Comparison of ENCODE assay signal across 17 cellular contexts in the genomic region with DNA sequence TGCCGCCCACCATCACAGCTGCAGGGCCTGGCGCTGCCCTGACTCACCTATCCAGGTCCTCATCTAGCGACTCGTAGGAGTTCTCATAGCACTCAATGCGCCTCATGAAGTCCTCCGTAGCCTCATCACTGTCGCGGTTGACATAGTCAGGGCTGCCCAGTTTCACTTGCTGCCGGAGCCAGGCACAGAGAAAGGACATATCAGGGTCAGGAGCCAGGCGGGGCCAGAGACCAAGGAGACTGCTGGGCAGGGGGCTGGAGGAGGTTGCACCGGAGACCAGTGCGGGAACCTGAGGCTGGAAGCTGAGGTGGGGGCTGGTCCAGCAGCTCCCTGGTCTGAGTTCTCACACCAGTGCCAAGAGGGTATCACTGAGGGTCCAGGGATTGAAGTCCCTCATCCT. TPM values are rescaled to one million over a fixed set of nuclear protein-coding genes. Genes with fewer than 3 reads are reported as not detected.
DNase-seq lines count a peak whose midpoint lies in the region; ATAC-seq, FAIRE-seq and TF ChIP-seq lines count a peak whose summit lies in the region.
"Had no signal": no experiment of that assay in that cellular context is flagged by ENCODE, and none has a peak within 500 bp of the region (broad histone marks: within the 10 kb centered on the region; RNA-seq: fewer than 3 reads in every experiment).

No MANE protein-coding gene starts in this region.

- no peak overlapping the region for H3K4ac ChIP-seq in mesenchymal stem cell (ENCODE audit: low read depth in 1 of 2, low read length in 2 of 2)

- peaks cover 7% of the 10 kb centered on the region for H3K79me1 ChIP-seq in mesenchymal stem cell (replicated peaks; ENCODE audit: low read length, poor library complexity, severe bottlenecking)

- peaks cover 4% of the 10 kb centered on the region for H3K9me1 ChIP-seq in K562 (ENCODE audit: control insufficient read depth, insufficient read depth, low read length)

- no peaks in the 10 kb centered on the region for H3K9me3 Mint-ChIP-seq in endothelial cell (ENCODE audit: unreplicated experiment)
- H3K9me3 Mint-ChIP-seq: CD4-positive, CD25-positive, alpha-beta regulatory T cell; HFFc6 had no signal

- H3K27me3 Mint-ChIP-seq in endothelial cell (ENCODE audit: unreplicated experiment), result peaks cover 2% of the 10 kb centered on the region
- H3K27me3 Mint-ChIP-seq: CD4-positive, CD25-positive, alpha-beta regulatory T cell had no signal

- H3K4me1 ChIP-seq in OCI-LY7 (ENCODE audit: insufficient read depth, low read length, poor library complexity, severe bottlenecking) (no peaks in the 10 kb centered on the region), K562 (replicated peaks in 1 of 2; ENCODE audit: control insufficient read depth in 2 of 2, insufficient read depth in 2 of 2, low read length in 2 of 2) (no peaks in the 10 kb centered on the region), mesenchymal stem cell (ENCODE audit: control insufficient read depth, insufficient read depth, low read depth, low read length) (peaks cover 6% of the 10 kb centered on the region)
- H3K4me1 ChIP-seq: HAP-1 had no signal

- no peak overlapping the region for H2BK15ac ChIP-seq in mesenchymal stem cell (ENCODE audit: low read depth, poor library complexity, severe bottlenecking)

- no peak overlapping the region for H2AFZ ChIP-seq in OCI-LY7 (ENCODE audit: low read length)
- no peak overlapping the region for H2AFZ ChIP-seq in K562 (ENCODE audit: low read depth, low read length)
- H2AFZ ChIP-seq in mesenchymal stem cell (ENCODE audit: low read depth, low read length), result no peak overlapping the region
- H2AFZ ChIP-seq: GM23248 had no signal

- H2BK12ac ChIP-seq in mesenchymal stem cell (ENCODE audit: low read length in 2 of 2), result no peak overlapping the region

- H2BK5ac ChIP-seq in mesenchymal stem cell (ENCODE audit: low read depth, low read length, poor library complexity, severe bottlenecking), result no peak overlapping the region

- H4K8ac ChIP-seq in mesenchymal stem cell (ENCODE audit: low read length), result no peak overlapping the region

- no peaks in the 10 kb centered on the region for H3K9me2 ChIP-seq in OCI-LY7 (ENCODE audit: insufficient read depth, low read length)

- H3K4me3 Mint-ChIP-seq in endothelial cell (ENCODE audit: unreplicated experiment), result no peak overlapping the region
- H3K4me3 Mint-ChIP-seq: CD4-positive, CD25-positive, alpha-beta regulatory T cell; HFFc6 had no signal

- no peak for TF ChIP-seq POLR2A in K562 (conservative IDR thresholded peaks at IDR 0.05)

- intact Hi-C loops in OCI-LY7 (cut with micrococcal nuclease; ENCODE audit: unreplicated experiment) (no loop called here), K562 (cut with micrococcal nuclease) (no loop called here)

- CTCF ChIA-PET in OCI-LY7 (lab: Charles Lee; ENCODE audit: unreplicated experiment) (no interaction called here), K562 (lab: Yijun Ruan, JAX; ENCODE audit: low intra/inter-chr PET ratio) (no interaction called here)

- no peak overlapping the region for H2BK120ac ChIP-seq in mesenchymal stem cell (ENCODE audit: low read depth, low read length)

- H3K4me3 ChIP-seq in OCI-LY7 (ENCODE audit: low read depth, low read length, poor library complexity, severe bottlenecking), result no peak overlapping the region
- H3K4me3 ChIP-seq in K562, result no peak overlapping the region
- H3K4me3 ChIP-seq in mesenchymal stem cell (ENCODE audit: insufficient read depth in 1 of 2, low read depth in 1 of 2, low read length in 2 of 2), result no peak overlapping the region
- H3K4me3 ChIP-seq: BLaER1, GM23248, HAP-1 had no signal

- H4K20me1 ChIP-seq in OCI-LY7 (ENCODE audit: insufficient read depth, low read length), result no peaks in the 10 kb centered on the region
- H4K20me1 ChIP-seq in K562 (replicated peaks; ENCODE audit: control insufficient read depth, insufficient read depth, low read length), result no peaks in the 10 kb centered on the region

- DNase-seq in OCI-LY7 (ENCODE audit: low spot score) (no peak), K562 (ENCODE audit: extremely low read depth in 1 of 4, low spot score in 3 of 4) (no peak), mesenchymal stem cell (no peak), ACHN (no peak), endothelial cell (ENCODE audit: low spot score) (no peak)
- DNase-seq: AML-193; CD4-positive, CD25-positive, alpha-beta regulatory T cell; DMS53; GF-D8; GM23248; HFFc6 had no signal

- no peak for TF ChIP-seq EP300 in K562 (IDR thresholded peaks at IDR 0.05; ENCODE audit: low read length)

- no peaks in the 10 kb centered on the region for H3K9me3 ChIP-seq in OCI-LY7 (ENCODE audit: low read length)
- no peaks in the 10 kb centered on the region for H3K9me3 ChIP-seq in K562 (replicated peaks; ENCODE audit: control insufficient read depth, insufficient read depth, low read depth, low read length)
- no peaks in the 10 kb centered on the region for H3K9me3 ChIP-seq in mesenchymal stem cell (ENCODE audit: control insufficient read depth, low read length)
- H3K9me3 ChIP-seq: BLaER1, HAP-1 had no signal

- H3K27ac ChIP-seq in OCI-LY7 (ENCODE audit: low read depth, low read length, poor library complexity, severe bottlenecking) (no peak overlapping the region), K562 (ENCODE audit: extremely low read depth, low read depth, low read length) (no peak overlapping the region), mesenchymal stem cell (ENCODE audit: low read length, poor library complexity, severe bottlenecking) (no peak overlapping the region)
- H3K27ac ChIP-seq: BLaER1, GM23248 had no signal

- no peak overlapping the region for H3K4me2 ChIP-seq in OCI-LY7 (ENCODE audit: low read length)
- no peak overlapping the region for H3K4me2 ChIP-seq in K562 (ENCODE audit: insufficient read depth, low read length)
- no peak overlapping the region for H3K4me2 ChIP-seq in mesenchymal stem cell (ENCODE audit: low read length, poor library complexity, severe bottlenecking)
- H3K4me2 ChIP-seq: BLaER1 had no signal

- TF ChIP-seq RAD21 in K562 (CRISPR knock-in tag; conservative IDR thresholded peaks at IDR 0.05 in 1 of 2, IDR thresholded peaks at IDR 0.05 in 1 of 2), result no peak

- H3K9ac ChIP-seq in K562 (ENCODE audit: insufficient read depth in 1 of 2, low read depth in 2 of 2, low read length in 2 of 2) (peak overlapping the region in 1 of 2 experiments; percentile 52; a peak in 1 of 4 replicates), mesenchymal stem cell (ENCODE audit: low read length) (no peak overlapping the region)
- H3K9ac ChIP-seq: BLaER1, GM23248 had no signal

- H3K27ac Mint-ChIP-seq in endothelial cell (ENCODE audit: unreplicated experiment), result no peak overlapping the region
- H3K27ac Mint-ChIP-seq: CD4-positive, CD25-positive, alpha-beta regulatory T cell; HFFc6 had no signal

- TF ChIP-seq CTCF in OCI-LY7 (conservative IDR thresholded peaks at IDR 0.05; ENCODE audit: low read length) (0 out of 2 replicates have a peak, but pooled peaks have one; percentile 12), K562 (IDR thresholded peaks at IDR 0.05 in 2 of 3, conservative IDR thresholded peaks at IDR 0.05 in 1 of 3; ENCODE audit: insufficient read depth in 2 of 3, low read depth in 1 of 3, low read length in 3 of 3) (no peak), endothelial cell (IDR thresholded peaks at IDR 0.05; ENCODE audit: unreplicated experiment) (no peak)

- H3K79me2 ChIP-seq in OCI-LY7 (ENCODE audit: insufficient read depth, low read depth, low read length) (no peaks in the 10 kb centered on the region), K562 (ENCODE audit: control insufficient read depth, insufficient read depth, low read length) (no peaks in the 10 kb centered on the region)

- H3K36me3 ChIP-seq in OCI-LY7 (ENCODE audit: insufficient read depth, low read length) (no peaks in the 10 kb centered on the region; the same call in 1 of the 2 replicates), K562 (ENCODE audit: control insufficient read depth, insufficient read depth, low read length) (peaks cover 66% of the 10 kb centered on the region), mesenchymal stem cell (ENCODE audit: control insufficient read depth in 1 of 2, insufficient read depth in 2 of 2, low read depth in 1 of 2, low read length in 2 of 2) (peaks cover 19 to 60% of the 10 kb centered on the region in 2 experiments)
- H3K36me3 ChIP-seq: HAP-1 had no signal

- in situ Hi-C loops in K562 (cut with MboI) (no loop called here), ACHN (cut with HindIII; ENCODE audit: low pct_ligation_motif_present, low pct_unique_long_range_greater_than_20kb, low sequenced_read_pairs) (no loop called here)

- ATAC-seq in K562 (no peak), GM19452 (IDR thresholded peaks at IDR 0.05; ENCODE audit: unreplicated experiment) (no peak), GM19455 (IDR thresholded peaks at IDR 0.05; ENCODE audit: unreplicated experiment) (no peak)
- ATAC-seq: HepG2 had no signal

- H2AK5ac ChIP-seq in mesenchymal stem cell (ENCODE audit: low read length, severe bottlenecking), result no peak overlapping the region

- POLR2A ChIA-PET in OCI-LY7 (lab: Charles Lee), result no interaction called here
- POLR2A ChIA-PET in K562 (lab: Yijun Ruan, JAX), result no interaction called here

- no peak overlapping the region for H3K18ac ChIP-seq in mesenchymal stem cell (ENCODE audit: low read depth in 1 of 2, low read length in 2 of 2)

- no peak overlapping the region for H3K23ac ChIP-seq in mesenchymal stem cell (ENCODE audit: low read length in 2 of 2)

- H3K27me3 ChIP-seq in K562 (ENCODE audit: control insufficient read depth in 2 of 2, insufficient read depth in 2 of 2, low read length in 2 of 2) (no peaks in the 10 kb centered on the region), mesenchymal stem cell (ENCODE audit: control insufficient read depth in 1 of 2, insufficient read depth in 1 of 2, low read length in 2 of 2) (no peaks in the 10 kb centered on the region)
- H3K27me3 ChIP-seq: BLaER1 had no signal

- 88% methylated on average over 12 of the region's 12 CpGs for WGBS in K562 (ENCODE audit: insufficient coverage, low coverage, missing lambda C conversion rate)
- WGBS in mesenchymal stem cell, result 97% methylated on average over 12 of the region's 12 CpGs

- no peak overlapping the region for H3K14ac ChIP-seq in mesenchymal stem cell (ENCODE audit: low read length in 2 of 2)

- H3K36me3 Mint-ChIP-seq in endothelial cell (ENCODE audit: low read depth, unreplicated experiment), result peaks cover 24% of the 10 kb centered on the region

- no peaks in the 10 kb centered on the region for H3K4me1 Mint-ChIP-seq in endothelial cell (ENCODE audit: unreplicated experiment)
- H3K4me1 Mint-ChIP-seq: CD4-positive, CD25-positive, alpha-beta regulatory T cell had no signal

- H4K91ac ChIP-seq in mesenchymal stem cell (ENCODE audit: low read length), result peak overlapping the region; percentile 16

- FAIRE-seq in K562 (lab: Jason Lieb, UNC), result no peak
- FAIRE-seq: HepG2, HTR-8/SVneo had no signal

- BruUV-seq in OCI-LY7 (replicated peaks; lab: Mats Ljungman, UMichigan) (no TSS peak), K562 (replicated peaks; lab: Mats Ljungman, UMichigan) (no TSS peak)

RNA-seq across cellular contexts. Expression of a gene that starts 18.2 kb away (rescaled TPM):
- total RNA-seq in OCI-LY7 (2014; rRNA removed; shearing (Covaris generic)), result 3.8 and 5.0 TPM in 2 replicates
- 10.8 and 29.0 TPM in 2 replicates for total RNA-seq in OCI-LY7 (2022)
- total RNA-seq in K562 (2011; cell fraction: chromatin; rRNA removed; ENCODE audit: low replicate concordance), result 136 and 240 TPM in 2 replicates
- total RNA-seq in K562 (2011; cell fraction: nucleolus; rRNA removed), result 112 TPM in 2 replicates
- 150 and 164 TPM in 2 replicates for total RNA-seq in K562 (2011; cell fraction: nucleoplasm; rRNA removed)
- 15.3 and 16.6 TPM in 2 replicates for total RNA-seq in K562 (2014; rRNA removed)
- total RNA-seq in K562 (2014; rRNA removed; fragmentation: Illumina TruSeq; extraction: Trizol), result 9.6 and 11.3 TPM in 2 replicates
- total RNA-seq in K562 (2015; rRNA removed; fragmentation: Illumina TruSeq; extraction: Trizol), result 12.9 and 14.7 TPM in 2 replicates
- 13.5 and 15.8 TPM in 2 replicates for total RNA-seq in K562 (2021)
- 56.3 and 71.4 TPM in 2 replicates for polyA plus RNA-seq in K562 (2011; rRNA removed)
- 69.3 and 79.6 TPM in 2 replicates for polyA plus RNA-seq in K562 (2011; cell fraction: cytosol; rRNA removed)
- polyA plus RNA-seq in K562 (2011; cell fraction: nucleus; rRNA removed), result 150 and 157 TPM in 2 replicates
- polyA plus RNA-seq in K562 (2012), result 12.3 and 18.7 TPM in 2 replicates
- polyA plus RNA-seq in K562 (2014; fragmentation: Illumina TruSeq; extraction: Trizol), result 13.8 and 14.5 TPM in 2 replicates
- 1 to 10 TPM in 1 of 2 experiments, under 1 TPM in 1; 0.92 to 1.6 TPM for polyA plus RNA-seq in K562 (2014; fragmentation: Nextera tagmentation; extraction: Ambion mirVana)
- 13.2 and 14.0 TPM in 2 replicates for polyA plus RNA-seq in K562 (2014; rRNA removed)
- polyA minus RNA-seq in K562 (2011; rRNA and poly(A)+ RNA removed), result 54.0 and 55.4 TPM in 2 replicates
- polyA minus RNA-seq in K562 (2011; cell fraction: cytosol; rRNA and poly(A)+ RNA removed), result 29.7 and 40.0 TPM in 2 replicates
- polyA minus RNA-seq in K562 (2011; cell fraction: nucleus; rRNA and poly(A)+ RNA removed), result 42.4 and 62.3 TPM in 2 replicates
- 15.9 TPM for polyA plus RNA-seq in mesenchymal stem cell (2013, experiment 1 of 2)
- polyA plus RNA-seq in mesenchymal stem cell (2013, experiment 2 of 2), result 15.0 TPM
- total RNA-seq in endothelial cell (ENCODE audit: unreplicated experiment), result 11.5 TPM

RNA-seq across cellular contexts. Expression of a gene that starts 25.1 kb away (rescaled TPM):
- total RNA-seq in OCI-LY7 (2014; rRNA removed; shearing (Covaris generic)), result 0.16 TPM in 1 of 2 replicates, not detected in the other
- not detected in 2 replicates for total RNA-seq in OCI-LY7 (2022)
- 0.65 TPM in 1 of 2 replicates, not detected in the other for total RNA-seq in K562 (2011; cell fraction: chromatin; rRNA removed; ENCODE audit: low replicate concordance)
- 0.33 TPM in 1 of 2 replicates, not detected in the other for total RNA-seq in K562 (2011; cell fraction: nucleolus; rRNA removed)
- 0.29 and 0.38 TPM in 2 replicates for total RNA-seq in K562 (2011; cell fraction: nucleoplasm; rRNA removed)
- total RNA-seq in K562 (2014; rRNA removed), result not detected in 2 replicates
- not detected in 2 replicates for total RNA-seq in K562 (2014; rRNA removed; fragmentation: Illumina TruSeq; extraction: Trizol)
- total RNA-seq in K562 (2015; rRNA removed; fragmentation: Illumina TruSeq; extraction: Trizol), result not detected in 2 replicates
- 0.11 TPM in 1 of 2 replicates, not detected in the other for total RNA-seq in K562 (2021)
- 0.05 and 0.08 TPM in 2 replicates for polyA plus RNA-seq in K562 (2011; rRNA removed)
- polyA plus RNA-seq in K562 (2011; cell fraction: cytosol; rRNA removed), result 0.04 and 0.09 TPM in 2 replicates
- polyA plus RNA-seq in K562 (2011; cell fraction: nucleus; rRNA removed), result 0.13 and 0.44 TPM in 2 replicates
- polyA plus RNA-seq in K562 (2012), result 0.16 TPM in 1 of 2 replicates, not detected in the other
- polyA plus RNA-seq in K562 (2014; fragmentation: Illumina TruSeq; extraction: Trizol), result not detected in 2 replicates
- not detected for polyA plus RNA-seq in K562 (2014; fragmentation: Nextera tagmentation; extraction: Ambion mirVana)
- not detected in 2 replicates for polyA plus RNA-seq in K562 (2014; rRNA removed)
- not detected in 2 replicates for polyA minus RNA-seq in K562 (2011; rRNA and poly(A)+ RNA removed)
- polyA minus RNA-seq in K562 (2011; cell fraction: cytosol; rRNA and poly(A)+ RNA removed), result not detected in 2 replicates
- polyA minus RNA-seq in K562 (2011; cell fraction: nucleus; rRNA and poly(A)+ RNA removed), result not detected in 2 replicates
- polyA plus RNA-seq in mesenchymal stem cell (2013, experiment 1 of 2), result 7.6 TPM
- polyA plus RNA-seq in mesenchymal stem cell (2013, experiment 2 of 2), result 7.3 TPM
- 0.77 TPM for total RNA-seq in endothelial cell (ENCODE audit: unreplicated experiment)
- total RNA-seq: CD4-positive, CD25-positive, alpha-beta regulatory T cell had no signal
- polyA plus RNA-seq: CD4-positive, CD25-positive, alpha-beta regulatory T cell had no signal

RNA-seq across cellular contexts. Expression of a gene that starts 34.5 kb away (rescaled TPM):
- total RNA-seq in OCI-LY7 (2014; rRNA removed; shearing (Covaris generic)), result 80.5 and 102 TPM in 2 replicates
- total RNA-seq in OCI-LY7 (2022) (97.1 and 97.3 TPM in 2 replicates), K562 (2014; rRNA removed) (58.8 and 85.0 TPM in 2 replicates), K562 (2014; rRNA removed; fragmentation: Illumina TruSeq; extraction: Trizol) (29.4 and 33.9 TPM in 2 replicates), K562 (2015; rRNA removed; fragmentation: Illumina TruSeq; extraction: Trizol) (49.8 and 50.3 TPM in 2 replicates), K562 (2021) (85.8 and 88.2 TPM in 2 replicates), endothelial cell (ENCODE audit: unreplicated experiment) (283 TPM)
- total RNA-seq in K562 (2011; cell fraction: chromatin; rRNA removed; ENCODE audit: low replicate concordance), result 19.3 and 51.6 TPM in 2 replicates
- 59.0 and 75.2 TPM in 2 replicates for total RNA-seq in K562 (2011; cell fraction: nucleolus; rRNA removed)
- total RNA-seq in K562 (2011; cell fraction: nucleoplasm; rRNA removed), result 67.4 and 91.0 TPM in 2 replicates
- polyA plus RNA-seq in K562 (2011; rRNA removed) (56.1 and 69.6 TPM in 2 replicates), K562 (2014; fragmentation: Illumina TruSeq; extraction: Trizol) (62.2 and 92.3 TPM in 2 replicates), K562 (2014; fragmentation: Nextera tagmentation; extraction: Ambion mirVana) (10 to 100 TPM in 1 of 2 experiments, 1 to 10 TPM in 1; 8.4 to 11.4 TPM), K562 (2014; rRNA removed) (56.5 and 68.2 TPM in 2 replicates)
- 99.2 and 188 TPM in 2 replicates for polyA plus RNA-seq in K562 (2011; cell fraction: cytosol; rRNA removed)
- 42.4 and 47.4 TPM in 2 replicates for polyA plus RNA-seq in K562 (2011; cell fraction: nucleus; rRNA removed)
- polyA plus RNA-seq in K562 (2012), result 75.9 and 100 TPM in 2 replicates
- polyA minus RNA-seq in K562 (2011; rRNA and poly(A)+ RNA removed), result 24.3 and 33.3 TPM in 2 replicates
- polyA minus RNA-seq in K562 (2011; cell fraction: cytosol; rRNA and poly(A)+ RNA removed), result 50.5 and 53.7 TPM in 2 replicates
- polyA minus RNA-seq in K562 (2011; cell fraction: nucleus; rRNA and poly(A)+ RNA removed), result 9.3 and 10.4 TPM in 2 replicates
- polyA plus RNA-seq in mesenchymal stem cell (2013, experiment 1 of 2), result 415 TPM
- 408 TPM for polyA plus RNA-seq in mesenchymal stem cell (2013, experiment 2 of 2)

RNA-seq across cellular contexts. Expression of a gene that starts 56.7 kb away (rescaled TPM):
- 4.1 and 7.9 TPM in 2 replicates for total RNA-seq in OCI-LY7 (2014; rRNA removed; shearing (Covaris generic))
- total RNA-seq in OCI-LY7 (2022), result 7.0 and 10.8 TPM in 2 replicates
- 1.7 and 5.0 TPM in 2 replicates for total RNA-seq in K562 (2011; cell fraction: chromatin; rRNA removed; ENCODE audit: low replicate concordance)
- 2.9 and 4.5 TPM in 2 replicates for total RNA-seq in K562 (2011; cell fraction: nucleolus; rRNA removed)
- total RNA-seq in K562 (2011; cell fraction: nucleoplasm; rRNA removed), result 1.5 and 2.3 TPM in 2 replicates
- 0.09 and 0.61 TPM in 2 replicates for total RNA-seq in K562 (2014; rRNA removed)
- total RNA-seq in K562 (2014; rRNA removed; fragmentation: Illumina TruSeq; extraction: Trizol), result 0.03 TPM in 1 of 2 replicates, not detected in the other
- total RNA-seq in K562 (2015; rRNA removed; fragmentation: Illumina TruSeq; extraction: Trizol), result 0.14 and 0.38 TPM in 2 replicates
- 0.31 and 0.49 TPM in 2 replicates for total RNA-seq in K562 (2021)
- 0.39 and 0.83 TPM in 2 replicates for polyA plus RNA-seq in K562 (2011; rRNA removed)
- polyA plus RNA-seq in K562 (2011; cell fraction: cytosol; rRNA removed), result 0.22 TPM in 2 replicates
- polyA plus RNA-seq in K562 (2011; cell fraction: nucleus; rRNA removed), result 8.7 and 11.5 TPM in 2 replicates
- polyA plus RNA-seq in K562 (2012), result 0.87 and 4.2 TPM in 2 replicates
- polyA plus RNA-seq in K562 (2014; fragmentation: Illumina TruSeq; extraction: Trizol), result 0.17 and 0.43 TPM in 2 replicates
- not detected for polyA plus RNA-seq in K562 (2014; fragmentation: Nextera tagmentation; extraction: Ambion mirVana)
- 0.28 and 0.66 TPM in 2 replicates for polyA plus RNA-seq in K562 (2014; rRNA removed)
- polyA minus RNA-seq in K562 (2011; rRNA and poly(A)+ RNA removed), result 0.07 TPM in 1 of 2 replicates, not detected in the other
- 0.29 and 2.9 TPM in 2 replicates for polyA minus RNA-seq in K562 (2011; cell fraction: cytosol; rRNA and poly(A)+ RNA removed)
- 1.1 and 1.6 TPM in 2 replicates for polyA minus RNA-seq in K562 (2011; cell fraction: nucleus; rRNA and poly(A)+ RNA removed)
- polyA plus RNA-seq in mesenchymal stem cell (2013, experiment 1 of 2), result 95.7 TPM
- polyA plus RNA-seq in mesenchymal stem cell (2013, experiment 2 of 2), result 83.7 TPM
- total RNA-seq in endothelial cell (ENCODE audit: unreplicated experiment), result 5.2 TPM
- polyA plus RNA-seq: CD4-positive, CD25-positive, alpha-beta regulatory T cell had no signal
